25 cellular contexts compared by ENCODE assay signal in the genomic region with DNA sequence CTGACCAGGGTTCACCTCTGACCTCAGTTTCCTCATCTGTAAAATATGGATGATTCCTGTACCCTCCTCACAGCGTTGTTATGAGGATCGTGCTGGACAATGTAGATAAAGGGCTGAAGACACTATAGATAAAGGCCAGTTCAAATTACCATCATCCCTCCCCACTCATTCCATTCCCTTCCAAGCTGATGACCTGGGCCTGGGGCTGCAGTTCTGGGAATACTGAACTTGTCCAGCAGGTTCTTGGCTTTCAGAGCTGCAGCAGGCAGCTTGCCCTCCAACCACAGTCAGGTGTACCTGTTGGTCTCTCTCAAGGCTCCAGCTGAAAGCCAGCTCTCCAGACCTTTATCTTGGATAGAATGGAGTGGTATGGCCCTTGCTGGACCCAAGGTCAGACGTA.
"Had no signal": no experiment of that assay in that cellular context is flagged by ENCODE, and none has a peak within 500 bp of the region (broad histone marks: within the 10 kb centered on the region; RNA-seq: fewer than 3 reads in every experiment).

No MANE protein-coding gene starts in this region.

- H3K27me3 ChIP-seq: body of pancreas, heart left ventricle, right atrium auricular region, upper lobe of right lung had no signal

- DNase-seq: activated CD4-positive, alpha-beta T cell treated with anti-CD3 and anti-CD28 coated beads for 48 hours; activated CD4-positive, alpha-beta T cell treated with anti-CD3 and anti-CD28 coated beads, Interleukin-2, amount 50 U/mL, for 48 hours; activated CD8-positive, alpha-beta memory T cell treated with anti-CD3 and anti-CD28 coated beads for 24 hours; activated effector memory CD4-positive, alpha-beta T cell treated with Interleukin-2 at 50 U/mL for 16 hours; activated naive CD4-positive, alpha-beta T cell treated with Interleukin-2 at 50 U/mL for 16 hours; aorta; cortex of kidney; effector memory CD8-positive, alpha-beta T cell; erythroblast; heart left ventricle; hypothalamus; immature natural killer cell; lower lobe of right lung; mesenchymal stem cell; naive thymus-derived CD8-positive, alpha-beta T cell; occipital lobe; stimulated activated naive CD8-positive, alpha-beta T cell treated with anti-CD3 and anti-CD28 coated beads, Interleukin-15, Interleukin-2, amounts not matched to agents 100 U/mL and 50 U/mL, for 24 hours; T-helper 9 cell; upper lobe of right lung; WERI-Rb-1 had no signal

- H3K9me3 ChIP-seq: body of pancreas, heart left ventricle, lower lobe of right lung, right atrium auricular region, thoracic aorta, upper lobe of right lung had no signal

- H3K36me3 ChIP-seq: heart left ventricle, lower lobe of right lung, right atrium auricular region, thoracic aorta, upper lobe of right lung, WERI-Rb-1 had no signal

- ATAC-seq: activated CD4-positive, CD25-positive, alpha-beta regulatory T cell treated with anti-CD3 and anti-CD28 coated beads, Interleukin-2, amount 50 U/mL, for 24 hours; effector memory CD8-positive, alpha-beta T cell; heart left ventricle; left lobe of liver; naive thymus-derived CD8-positive, alpha-beta T cell; stimulated activated naive CD8-positive, alpha-beta T cell treated with anti-CD3 and anti-CD28 coated beads, Interleukin-15, Interleukin-2, amounts not matched to agents 100 U/mL and 50 U/mL, for 24 hours had no signal

- H3K4me1 ChIP-seq: body of pancreas, lower lobe of right lung, right atrium auricular region, upper lobe of right lung had no signal

- H3K27ac ChIP-seq: body of pancreas, heart left ventricle, lower lobe of right lung, right atrium auricular region, thoracic aorta, upper lobe of right lung, WERI-Rb-1 had no signal

- H3K4me3 ChIP-seq: body of pancreas, heart left ventricle, lower lobe of right lung, right atrium auricular region, thoracic aorta, upper lobe of right lung had no signal
